Comparison of ENCODE assay signal across 1 cellular context in the genomic region with DNA sequence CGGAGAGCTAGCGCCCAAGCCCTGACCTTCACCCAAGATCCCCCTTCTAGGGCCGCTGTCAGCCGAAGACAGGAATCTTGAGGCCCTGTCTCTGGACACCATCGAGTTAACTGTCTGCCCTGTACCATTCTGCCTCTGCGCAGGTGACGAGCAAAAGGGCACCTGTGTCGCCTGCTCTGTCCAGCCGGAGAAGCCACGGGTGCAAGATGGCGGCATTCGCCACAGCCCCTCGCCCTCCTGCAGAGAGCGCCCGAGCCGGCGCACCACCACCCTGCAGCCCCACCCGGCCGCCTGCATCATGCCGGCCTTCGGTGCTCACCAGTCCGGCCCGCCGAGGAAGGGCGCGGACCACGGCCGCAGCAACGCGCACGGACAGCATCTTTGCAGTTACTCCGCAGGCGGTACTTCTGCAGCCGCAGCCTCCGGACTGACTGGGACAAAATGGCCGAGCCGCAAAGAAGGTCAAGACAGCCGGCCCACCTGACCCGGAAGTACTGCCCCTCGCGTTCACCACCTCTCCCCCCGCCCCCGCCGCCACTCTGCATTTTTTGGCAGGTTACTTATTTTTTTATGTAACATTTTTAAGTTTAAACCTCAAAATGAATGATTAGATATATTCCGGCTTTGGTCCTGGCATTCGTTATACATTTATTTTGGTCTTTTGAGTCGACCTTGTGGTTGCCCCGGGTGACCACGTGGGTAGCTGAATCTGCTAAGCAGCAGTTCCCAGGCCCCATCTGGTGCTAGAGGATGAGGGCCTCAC.
TF ChIP-seq lines count a peak whose summit lies in the region.

ATP5F1A (minus strand) TSS at position 444 of the 763 bp plus-strand sequence; CDS start at position 379, 65 bp downstream.

TF ChIP-seq in HepG2, 621 proteins besides CTCF, POLR2A, EP300 and RAD21 (continued from another document and continues in another):
- TF ChIP-seq PRDM4 (CRISPR knock-in tag; IDR thresholded peaks at IDR 0.05; ENCODE audit: borderline replicate concordance) (no peak), CEBPG (CRISPR knock-in tag; IDR thresholded peaks at IDR 0.05) (no peak), MTERF4 (CRISPR knock-in tag; IDR thresholded peaks at IDR 0.05) (0 out of 2 replicates have a peak, but pooled peaks have one; percentile 37), ZNF691 (CRISPR knock-in tag; IDR thresholded peaks at IDR 0.05; ENCODE audit: borderline replicate concordance, low read depth) (peak; percentile 66; the same call in 1 of the 2 replicates), SNAI1 (CRISPR knock-in tag; IDR thresholded peaks at IDR 0.05; ENCODE audit: borderline replicate concordance) (peak; percentile 78; the same call in 1 of the 2 replicates), HNRNPLL (IDR thresholded peaks at IDR 0.05; ENCODE audit: low read depth, low read length, poor library complexity, severe bottlenecking) (peak; percentile 85), ELF4 (CRISPR knock-in tag; IDR thresholded peaks at IDR 0.05; ENCODE audit: borderline replicate concordance) (peak; percentile 67), HMGA1 (CRISPR knock-in tag; conservative IDR thresholded peaks at IDR 0.05) (no peak), CENPT (CRISPR knock-in tag; IDR thresholded peaks at IDR 0.05; ENCODE audit: low read depth) (no peak), NCOA2 (CRISPR knock-in tag; IDR thresholded peaks at IDR 0.05) (0 out of 2 replicates have a peak, but pooled peaks have one; percentile 8), SP2 (CRISPR knock-in tag; IDR thresholded peaks at IDR 0.05) (peak; percentile 85), TCF12 (IDR thresholded peaks at IDR 0.05) (no peak), TCF12 (CRISPR knock-in tag; IDR thresholded peaks at IDR 0.05) (peak; percentile 52; the same call in 1 of the 2 replicates), RFX3 (CRISPR knock-in tag; IDR thresholded peaks at IDR 0.05) (no peak), ZNF672 (CRISPR knock-in tag; IDR thresholded peaks at IDR 0.05) (no peak), GPBP1L1 (CRISPR knock-in tag; IDR thresholded peaks at IDR 0.05) (no peak), ETV6 (CRISPR knock-in tag; conservative IDR thresholded peaks at IDR 0.05) (no peak), MAZ (IDR thresholded peaks at IDR 0.05; ENCODE audit: borderline replicate concordance, low read depth, low read length) (peak; percentile 26; the same call in 1 of the 2 replicates), MAZ (CRISPR knock-in tag; IDR thresholded peaks at IDR 0.05; ENCODE audit: low read depth) (peak; percentile 59), ZNF674 (CRISPR knock-in tag; IDR thresholded peaks at IDR 0.05; ENCODE audit: low read depth) (0 out of 2 replicates have a peak, but pooled peaks have one; percentile 50), CCDC6 (CRISPR knock-in tag; IDR thresholded peaks at IDR 0.05) (peak; percentile 80; the same call in 1 of the 2 replicates), TP53 (CRISPR knock-in tag; conservative IDR thresholded peaks at IDR 0.05) (0 out of 2 replicates have a peak, but pooled peaks have one; percentile 38), HNRNPH1 (optimal IDR thresholded peaks at IDR 0.05; ENCODE audit: low read depth, low read length) (no peak), ZNF367 (CRISPR knock-in tag; IDR thresholded peaks at IDR 0.05; ENCODE audit: borderline replicate concordance) (0 out of 2 replicates have a peak, but pooled peaks have one; percentile 34), ZNF550 (CRISPR knock-in tag; IDR thresholded peaks at IDR 0.05; ENCODE audit: borderline replicate concordance) (0 out of 2 replicates have a peak, but pooled peaks have one; percentile 66), MEIS2 (CRISPR knock-in tag; IDR thresholded peaks at IDR 0.05) (peak; percentile 67; the same call in 1 of the 2 replicates), ZNF7 (CRISPR knock-in tag; IDR thresholded peaks at IDR 0.05) (no peak), ZNF317 (CRISPR knock-in tag; IDR thresholded peaks at IDR 0.05) (0 out of 2 replicates have a peak, but pooled peaks have one; percentile 59), BORCS8-MEF2B (CRISPR knock-in tag; IDR thresholded peaks at IDR 0.05) (peak; percentile 50; the same call in 1 of the 2 replicates), POLR2G (IDR thresholded peaks at IDR 0.05; ENCODE audit: low read depth, low read length) (peak; percentile 94), ZNF33B (CRISPR knock-in tag; IDR thresholded peaks at IDR 0.05) (peak; percentile 61; the same call in 1 of the 2 replicates), HES4 (CRISPR knock-in tag; IDR thresholded peaks at IDR 0.05; ENCODE audit: borderline replicate concordance) (peak; percentile 78; the same call in 1 of the 2 replicates), DMAP1 (CRISPR knock-in tag; IDR thresholded peaks at IDR 0.05) (peak; percentile 96), GABPA (IDR thresholded peaks at IDR 0.05; ENCODE audit: low read depth, low read length) (peak; percentile 76), GABPA (CRISPR knock-in tag; IDR thresholded peaks at IDR 0.05; ENCODE audit: low read depth) (peak; percentile 95), SKI (IDR thresholded peaks at IDR 0.05; ENCODE audit: partially characterized antibody) (no peak)
- TF ChIP-seq, protein P1, sequence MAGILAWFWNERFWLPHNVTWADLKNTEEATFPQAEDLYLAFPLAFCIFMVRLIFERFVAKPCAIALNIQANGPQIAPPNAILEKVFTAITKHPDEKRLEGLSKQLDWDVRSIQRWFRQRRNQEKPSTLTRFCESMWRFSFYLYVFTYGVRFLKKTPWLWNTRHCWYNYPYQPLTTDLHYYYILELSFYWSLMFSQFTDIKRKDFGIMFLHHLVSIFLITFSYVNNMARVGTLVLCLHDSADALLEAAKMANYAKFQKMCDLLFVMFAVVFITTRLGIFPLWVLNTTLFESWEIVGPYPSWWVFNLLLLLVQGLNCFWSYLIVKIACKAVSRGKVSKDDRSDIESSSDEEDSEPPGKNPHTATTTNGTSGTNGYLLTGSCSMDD (CRISPR knock-in tag; IDR thresholded peaks at IDR 0.05), result no peak
- TF ChIP-seq, protein P2, sequence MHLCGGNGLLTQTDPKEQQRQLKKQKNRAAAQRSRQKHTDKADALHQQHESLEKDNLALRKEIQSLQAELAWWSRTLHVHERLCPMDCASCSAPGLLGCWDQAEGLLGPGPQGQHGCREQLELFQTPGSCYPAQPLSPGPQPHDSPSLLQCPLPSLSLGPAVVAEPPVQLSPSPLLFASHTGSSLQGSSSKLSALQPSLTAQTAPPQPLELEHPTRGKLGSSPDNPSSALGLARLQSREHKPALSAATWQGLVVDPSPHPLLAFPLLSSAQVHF (CRISPR knock-in tag; IDR thresholded peaks at IDR 0.05), result no peak
- TF ChIP-seq, protein P3, sequence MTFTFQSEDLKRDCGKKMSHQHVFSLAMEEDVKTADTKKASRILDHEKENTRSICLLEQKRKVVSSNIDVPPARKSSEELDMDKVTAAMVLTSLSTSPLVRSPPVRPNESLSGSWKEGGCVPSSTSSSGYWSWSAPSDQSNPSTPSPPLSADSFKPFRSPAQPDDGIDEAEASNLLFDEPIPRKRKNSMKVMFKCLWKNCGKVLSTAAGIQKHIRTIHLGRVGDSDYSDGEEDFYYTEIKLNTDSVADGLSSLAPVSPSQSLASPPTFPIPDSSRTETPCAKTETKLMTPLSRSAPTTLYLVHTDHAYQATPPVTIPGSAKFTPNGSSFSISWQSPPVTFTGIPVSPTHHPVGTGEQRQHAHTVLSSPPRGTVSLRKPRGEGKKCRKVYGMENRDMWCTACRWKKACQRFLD (CRISPR knock-in tag; IDR thresholded peaks at IDR 0.05; ENCODE audit: borderline replicate concordance), result peak; percentile 61; the same call in 1 of the 2 replicates
- TF ChIP-seq, protein P4, sequence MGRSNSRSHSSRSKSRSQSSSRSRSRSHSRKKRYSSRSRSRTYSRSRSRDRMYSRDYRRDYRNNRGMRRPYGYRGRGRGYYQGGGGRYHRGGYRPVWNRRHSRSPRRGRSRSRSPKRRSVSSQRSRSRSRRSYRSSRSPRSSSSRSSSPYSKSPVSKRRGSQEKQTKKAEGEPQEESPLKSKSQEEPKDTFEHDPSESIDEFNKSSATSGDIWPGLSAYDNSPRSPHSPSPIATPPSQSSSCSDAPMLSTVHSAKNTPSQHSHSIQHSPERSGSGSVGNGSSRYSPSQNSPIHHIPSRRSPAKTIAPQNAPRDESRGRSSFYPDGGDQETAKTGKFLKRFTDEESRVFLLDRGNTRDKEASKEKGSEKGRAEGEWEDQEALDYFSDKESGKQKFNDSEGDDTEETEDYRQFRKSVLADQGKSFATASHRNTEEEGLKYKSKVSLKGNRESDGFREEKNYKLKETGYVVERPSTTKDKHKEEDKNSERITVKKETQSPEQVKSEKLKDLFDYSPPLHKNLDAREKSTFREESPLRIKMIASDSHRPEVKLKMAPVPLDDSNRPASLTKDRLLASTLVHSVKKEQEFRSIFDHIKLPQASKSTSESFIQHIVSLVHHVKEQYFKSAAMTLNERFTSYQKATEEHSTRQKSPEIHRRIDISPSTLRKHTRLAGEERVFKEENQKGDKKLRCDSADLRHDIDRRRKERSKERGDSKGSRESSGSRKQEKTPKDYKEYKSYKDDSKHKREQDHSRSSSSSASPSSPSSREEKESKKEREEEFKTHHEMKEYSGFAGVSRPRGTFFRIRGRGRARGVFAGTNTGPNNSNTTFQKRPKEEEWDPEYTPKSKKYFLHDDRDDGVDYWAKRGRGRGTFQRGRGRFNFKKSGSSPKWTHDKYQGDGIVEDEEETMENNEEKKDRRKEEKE (IDR thresholded peaks at IDR 0.05), result no peak
- TF ChIP-seq, protein P5, sequence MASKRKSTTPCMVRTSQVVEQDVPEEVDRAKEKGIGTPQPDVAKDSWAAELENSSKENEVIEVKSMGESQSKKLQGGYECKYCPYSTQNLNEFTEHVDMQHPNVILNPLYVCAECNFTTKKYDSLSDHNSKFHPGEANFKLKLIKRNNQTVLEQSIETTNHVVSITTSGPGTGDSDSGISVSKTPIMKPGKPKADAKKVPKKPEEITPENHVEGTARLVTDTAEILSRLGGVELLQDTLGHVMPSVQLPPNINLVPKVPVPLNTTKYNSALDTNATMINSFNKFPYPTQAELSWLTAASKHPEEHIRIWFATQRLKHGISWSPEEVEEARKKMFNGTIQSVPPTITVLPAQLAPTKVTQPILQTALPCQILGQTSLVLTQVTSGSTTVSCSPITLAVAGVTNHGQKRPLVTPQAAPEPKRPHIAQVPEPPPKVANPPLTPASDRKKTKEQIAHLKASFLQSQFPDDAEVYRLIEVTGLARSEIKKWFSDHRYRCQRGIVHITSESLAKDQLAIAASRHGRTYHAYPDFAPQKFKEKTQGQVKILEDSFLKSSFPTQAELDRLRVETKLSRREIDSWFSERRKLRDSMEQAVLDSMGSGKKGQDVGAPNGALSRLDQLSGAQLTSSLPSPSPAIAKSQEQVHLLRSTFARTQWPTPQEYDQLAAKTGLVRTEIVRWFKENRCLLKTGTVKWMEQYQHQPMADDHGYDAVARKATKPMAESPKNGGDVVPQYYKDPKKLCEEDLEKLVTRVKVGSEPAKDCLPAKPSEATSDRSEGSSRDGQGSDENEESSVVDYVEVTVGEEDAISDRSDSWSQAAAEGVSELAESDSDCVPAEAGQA (IDR thresholded peaks at IDR 0.05; ENCODE audit: low read depth), result peak; percentile 89
- TF ChIP-seq, protein P5 (CRISPR knock-in tag; IDR thresholded peaks at IDR 0.05; ENCODE audit: borderline replicate concordance), result peak; percentile 86; the same call in 1 of the 2 replicates
